20 cellular contexts compared by ENCODE assay signal in the genomic region with DNA sequence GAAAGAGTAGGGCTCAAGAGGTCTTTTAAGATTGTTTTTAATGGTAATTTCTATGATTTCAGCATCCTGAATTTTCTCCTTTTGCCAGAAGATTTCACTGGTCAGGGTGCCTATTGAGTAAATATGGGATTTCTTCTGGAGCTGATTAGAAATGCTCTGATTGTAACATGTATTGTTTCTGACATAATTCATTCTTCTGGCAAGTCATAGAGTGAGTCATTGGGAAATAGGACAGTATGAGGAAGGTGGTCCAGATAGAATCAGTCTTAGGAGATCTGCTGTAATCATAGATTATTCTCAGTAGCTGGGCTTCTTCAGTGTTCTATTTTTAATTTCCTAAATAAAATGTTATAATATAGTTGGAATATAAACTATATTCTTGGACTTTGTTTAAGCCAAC.
"Had no signal": no experiment of that assay in that cellular context is flagged by ENCODE, and none has a peak within 500 bp of the region (broad histone marks: within the 10 kb centered on the region; RNA-seq: fewer than 3 reads in every experiment).

No MANE protein-coding gene starts in this region.

- H3K4me3 Mint-ChIP-seq: activated CD8-positive, alpha-beta T cell treated with anti-CD3 and anti-CD28 coated beads, Interleukin-2, amount 10 ng/mL, durations not matched to agents 7 days and 5 days; activated naive CD8-positive, alpha-beta T cell treated with anti-CD3 and anti-CD28 coated beads, Interleukin-2, amount 50 U/mL, for 24 hours; central memory CD8-positive, alpha-beta T cell; dendritic cell treated with granulocyte-macrophage colony-stimulating factor and Interleukin-4, amounts not matched to agents 40 ng/mL and 50 ng/mL, for 4 days; effector memory CD8-positive, alpha-beta T cell; neural progenitor cell; stimulated activated naive CD8-positive, alpha-beta T cell treated with anti-CD3 and anti-CD28 coated beads, Interleukin-15, Interleukin-2, amounts not matched to agents 100 ng/mL and 50 ng/mL, for 24 hours; T-helper 1 cell treated with Interleukin-12 subunit alpha and Interleukin-12 subunit beta and Interleukin-4 antibody, amounts not matched to agents 30 μg/mL and 1 μg/mL, for 36 hours; WTC11 had no signal

- H3K9me3 ChIP-seq: gastrocnemius medialis, ovary, testis, upper lobe of right lung had no signal

- H3K4me1 Mint-ChIP-seq: activated naive CD8-positive, alpha-beta T cell treated with anti-CD3 and anti-CD28 coated beads, Interleukin-2, amount 50 U/mL, for 24 hours; central memory CD8-positive, alpha-beta T cell had no signal

- H3K27ac Mint-ChIP-seq: activated CD8-positive, alpha-beta T cell treated with anti-CD3 and anti-CD28 coated beads, Interleukin-2, amount 10 ng/mL, durations not matched to agents 7 days and 5 days; activated naive CD8-positive, alpha-beta T cell treated with anti-CD3 and anti-CD28 coated beads, Interleukin-2, amount 50 U/mL, for 24 hours; dendritic cell treated with granulocyte-macrophage colony-stimulating factor and Interleukin-4, amounts not matched to agents 40 ng/mL and 50 ng/mL, for 4 days; effector memory CD8-positive, alpha-beta T cell; neural progenitor cell; stimulated activated naive CD8-positive, alpha-beta T cell treated with anti-CD3 and anti-CD28 coated beads, Interleukin-15, Interleukin-2, amounts not matched to agents 100 ng/mL and 50 ng/mL, for 24 hours; T-helper 1 cell treated with Interleukin-12 subunit alpha and Interleukin-12 subunit beta and Interleukin-4 antibody, amounts not matched to agents 30 μg/mL and 1 μg/mL, for 36 hours; WTC11 had no signal

- H3K27me3 Mint-ChIP-seq: activated naive CD8-positive, alpha-beta T cell treated with anti-CD3 and anti-CD28 coated beads, Interleukin-2, amount 50 U/mL, for 24 hours; central memory CD8-positive, alpha-beta T cell; dendritic cell treated with granulocyte-macrophage colony-stimulating factor and Interleukin-4, amounts not matched to agents 40 ng/mL and 50 ng/mL, for 4 days; effector memory CD8-positive, alpha-beta T cell; stimulated activated naive CD8-positive, alpha-beta T cell treated with anti-CD3 and anti-CD28 coated beads, Interleukin-15, Interleukin-2, amounts not matched to agents 100 ng/mL and 50 ng/mL, for 24 hours had no signal

- H3K36me3 Mint-ChIP-seq: WTC11 had no signal

- H3K27me3 ChIP-seq: gastrocnemius medialis, neural progenitor cell, ovary, testis, upper lobe of right lung had no signal

- DNase-seq: activated CD4-positive, alpha-beta T cell treated with anti-CD3 and anti-CD28 coated beads for 48 hours; activated CD8-positive, alpha-beta memory T cell treated with anti-CD3 and anti-CD28 coated beads, Interleukin-2, amount 50 U/mL, for 48 hours; activated CD8-positive, alpha-beta T cell treated with anti-CD3 and anti-CD28 coated beads, Interleukin-2, amount 10 ng/mL, durations not matched to agents 7 days and 5 days; activated naive CD4-positive, alpha-beta T cell; activated naive CD8-positive, alpha-beta T cell treated with anti-CD3 and anti-CD28 coated beads, Interleukin-2, amount 50 U/mL, for 24 hours; effector memory CD8-positive, alpha-beta T cell; erythroblast; gastrocnemius medialis; left ventricle myocardium superior; ovary; stimulated activated CD4-positive, alpha-beta T cell treated with anti-CD3 and anti-CD28 coated beads, Interleukin-4, amount 100 ng/mL, for 1 hour; stimulated activated CD8-positive, alpha-beta memory T cell treated with anti-CD3 and anti-CD28 coated beads, Interleukin-4, amount 100 ng/mL, for 48 hours; testis; upper lobe of right lung had no signal

- H3K9ac ChIP-seq: neural progenitor cell had no signal

- H3K4me1 ChIP-seq: gastrocnemius medialis, testis, upper lobe of right lung had no signal

- H3K27ac ChIP-seq: gastrocnemius medialis, neural progenitor cell, ovary, testis, upper lobe of right lung had no signal

- H3K36me3 ChIP-seq: gastrocnemius medialis, neural progenitor cell, ovary, upper lobe of right lung had no signal

- H3K9me3 Mint-ChIP-seq: activated naive CD8-positive, alpha-beta T cell treated with anti-CD3 and anti-CD28 coated beads, Interleukin-2, amount 50 U/mL, for 24 hours; dendritic cell treated with granulocyte-macrophage colony-stimulating factor and Interleukin-4, amounts not matched to agents 40 ng/mL and 50 ng/mL, for 4 days; stimulated activated naive CD8-positive, alpha-beta T cell treated with anti-CD3 and anti-CD28 coated beads, Interleukin-15, Interleukin-2, amounts not matched to agents 100 ng/mL and 50 ng/mL, for 24 hours; WTC11 had no signal

- H3K4me3 ChIP-seq: gastrocnemius medialis, neural progenitor cell, ovary, testis, upper lobe of right lung had no signal

- ATAC-seq: activated CD8-positive, alpha-beta T cell treated with anti-CD3 and anti-CD28 coated beads, Interleukin-2, amount 10 ng/mL, durations not matched to agents 7 days and 5 days; activated naive CD8-positive, alpha-beta T cell treated with anti-CD3 and anti-CD28 coated beads, Interleukin-2, amount 50 U/mL, for 24 hours; effector memory CD8-positive, alpha-beta T cell; gastrocnemius medialis; left ventricle myocardium superior; upper lobe of right lung; WTC11 had no signal
